In the genomic region with DNA sequence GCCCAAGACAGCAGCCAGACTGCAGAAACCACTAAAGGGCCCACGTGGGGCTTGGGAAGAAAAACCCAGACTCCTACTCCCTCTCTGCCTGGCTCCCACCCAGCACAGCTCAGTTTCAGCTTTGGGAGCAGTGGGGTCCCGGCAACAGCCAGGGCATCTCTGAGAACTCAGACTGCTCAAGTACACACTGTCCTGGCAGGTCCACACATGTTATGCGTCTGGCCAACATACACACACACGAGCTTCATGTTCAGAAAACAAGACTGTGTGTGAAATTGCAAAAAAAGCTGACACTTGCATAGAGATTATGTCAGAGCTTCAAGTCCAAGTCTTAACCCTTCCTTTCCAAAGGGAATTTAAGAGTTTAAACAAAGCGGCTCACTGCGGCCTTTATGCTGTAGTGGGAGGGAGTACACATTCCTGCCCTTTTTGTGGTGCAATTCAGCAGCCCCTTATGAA, we compare ENCODE assay signal across 14 cellular contexts.
DNase-seq lines count a peak whose midpoint lies in the region; ATAC-seq and TF ChIP-seq lines count a peak whose summit lies in the region.
"Had no signal": no experiment of that assay in that cellular context is flagged by ENCODE, and none has a peak within 500 bp of the region (broad histone marks: within the 10 kb centered on the region; RNA-seq: fewer than 3 reads in every experiment).

No MANE protein-coding gene starts in this region.

- no peak overlapping the region for H2AFZ ChIP-seq in Karpas-422 (ENCODE audit: low read length)

- TF ChIP-seq CTCF in body of pancreas (IDR thresholded peaks at IDR 0.05) (no peak), fibroblast of villous mesenchyme (IDR thresholded peaks at IDR 0.05; ENCODE audit: insufficient read depth, low read depth, low read length) (no peak), tibial nerve (IDR thresholded peaks at IDR 0.05) (peak in 1 of 5 experiments; percentile 16), GM20000 (IDR thresholded peaks at IDR 0.05; ENCODE audit: extremely low read depth, missing control alignments) (no peak)

- intact Hi-C loops in body of pancreas (cut with DNase I) = no loop called here

- no peaks in the 10 kb centered on the region for H3K79me2 ChIP-seq in Karpas-422 (ENCODE audit: low read length)

- DNase-seq in body of pancreas (peak; percentile 69 to 88 (median 80)), fibroblast of villous mesenchyme (ENCODE audit: low read depth) (peak; percentile 67), tibial nerve (ENCODE audit: low spot score in 2 of 2) (peak; percentile 76 to 85), Karpas-422 (no peak), GM20000 (ENCODE audit: low spot score) (no peak)
- DNase-seq in activated CD4-positive, alpha-beta T cell treated with anti-CD3 and anti-CD28 coated beads, Interleukin-2, amount 50 U/mL, for 48 hours = no peak
- DNase-seq: activated naive CD4-positive, alpha-beta T cell; DMS79 treated with DMSO at 0.1 percent for 48 hours; NCI-H146 had no signal

- H3K27me3 ChIP-seq in body of pancreas (no peaks in the 10 kb centered on the region), muscle layer of duodenum (ENCODE audit: low read depth, low read length) (no peaks in the 10 kb centered on the region), tibial nerve (no peaks in the 10 kb centered on the region), Karpas-422 (ENCODE audit: low read length) (no peaks in the 10 kb centered on the region)
- H3K27me3 ChIP-seq: neutrophil had no signal

- H3K9me3 ChIP-seq in body of pancreas = no peaks in the 10 kb centered on the region
- no peaks in the 10 kb centered on the region for H3K9me3 ChIP-seq in muscle layer of duodenum (ENCODE audit: control insufficient read depth in 1 of 2, low read length in 2 of 2)
- H3K9me3 ChIP-seq in tibial nerve = no peaks in the 10 kb centered on the region
- H3K9me3 ChIP-seq in Karpas-422 (ENCODE audit: low read length) = no peaks in the 10 kb centered on the region
- H3K9me3 ChIP-seq: neutrophil had no signal

- no peaks in the 10 kb centered on the region for H3K9me2 ChIP-seq in Karpas-422 (replicated peaks; ENCODE audit: insufficient read depth, low read length)

- H4K20me1 ChIP-seq in Karpas-422 (ENCODE audit: insufficient read depth, low read depth, low read length) = no peaks in the 10 kb centered on the region

- no peak overlapping the region for H3K4me3 ChIP-seq in body of pancreas
- no peak overlapping the region for H3K4me3 ChIP-seq in fibroblast of villous mesenchyme (ENCODE audit: low read depth, low read length)
- H3K4me3 ChIP-seq in muscle layer of duodenum (ENCODE audit: low read depth in 1 of 2, low read length in 2 of 2) = no peak overlapping the region
- H3K4me3 ChIP-seq in tibial nerve = no peak overlapping the region
- H3K4me3 ChIP-seq in Karpas-422 (ENCODE audit: low read length) = no peak overlapping the region

- peak overlapping the region; percentile 18 to 87 (median 80) for H3K27ac ChIP-seq in body of pancreas
- peak overlapping the region; percentile 54 for H3K27ac ChIP-seq in muscle layer of duodenum (ENCODE audit: low read length)
- H3K27ac ChIP-seq in tibial nerve = peak overlapping the region; percentile 50 to 89 (median 78)
- H3K27ac ChIP-seq in Karpas-422 (ENCODE audit: low read length) = no peak overlapping the region
- H3K27ac ChIP-seq: neutrophil had no signal

- 34 to 42% methylated on average over 6 of the region's 6 CpGs for WGBS in body of pancreas, 2 donors
- 19 to 22% methylated on average over 6 of the region's 6 CpGs for whole genome bisulfite sequencing in tibial nerve, 2 donors

- peak; percentile 42 to 97 for TF ChIP-seq EP300 in tibial nerve (IDR thresholded peaks at IDR 0.05)

- no peak overlapping the region for H3K4me2 ChIP-seq in Karpas-422 (ENCODE audit: low read depth, low read length, poor library complexity, severe bottlenecking)

- H3K4me1 ChIP-seq in body of pancreas (peaks cover 63% of the 10 kb centered on the region), muscle layer of duodenum (ENCODE audit: control insufficient read depth in 1 of 2, insufficient read depth in 2 of 2, low read length in 2 of 2) (peaks cover 9 to 30% of the 10 kb centered on the region in 2 donors), tibial nerve (peaks cover 2 to 41% (median 27%) of the 10 kb centered on the region in 4 donors), Karpas-422 (ENCODE audit: low read length) (no peaks in the 10 kb centered on the region)

- H3K36me3 ChIP-seq in body of pancreas (replicated peaks in 1 of 2; ENCODE audit: insufficient read depth in 1 of 2, low read depth in 2 of 2) (peaks cover 0 to 6% of the 10 kb centered on the region in 2 donors), muscle layer of duodenum (ENCODE audit: control insufficient read depth in 1 of 2, insufficient read depth in 2 of 2, low read length in 2 of 2) (peaks cover 43 to 47% of the 10 kb centered on the region in 2 donors), tibial nerve (peaks cover 0 to 39% (median 0%) of the 10 kb centered on the region in 3 donors), Karpas-422 (ENCODE audit: insufficient read depth, low read length) (no peaks in the 10 kb centered on the region)
- H3K36me3 ChIP-seq: neutrophil had no signal

- TF ChIP-seq POLR2A in body of pancreas (IDR thresholded peaks at IDR 0.05) (no peak), tibial nerve (IDR thresholded peaks at IDR 0.05) (no peak)

- ATAC-seq in body of pancreas (peak; percentile 43), GM21825 (IDR thresholded peaks at IDR 0.05; ENCODE audit: unreplicated experiment) (no peak)
- ATAC-seq: activated CD4-positive, CD25-positive, alpha-beta regulatory T cell treated with anti-CD3 and anti-CD28 coated beads, Interleukin-2, amount 50 U/mL, for 24 hours; HCT116 had no signal

- H3K9ac ChIP-seq in Karpas-422 (ENCODE audit: low read length) = no peak overlapping the region

Comparison
In these comparisons a context has a peak if more than half of its experiments do, and no peak if none do; other contexts are left out.
1. DNase-seq: peak in body of pancreas (4 of 4), fibroblast of villous mesenchyme (single experiment) and tibial nerve (2 of 2); none in Karpas-422 (single experiment), activated CD4-positive, alpha-beta T cell treated with anti-CD3 and anti-CD28 coated beads, Interleukin-2, amount 50 U/mL, for 48 hours (0 of 2) and GM20000 (single experiment).